28 cellular contexts compared by ENCODE assay signal in genomic region chr9:36825179-36825578, GRCh38.
"Had no signal": no experiment of that assay in that cellular context is flagged by ENCODE, and none has a peak within 500 bp of the region (broad histone marks: within the 10 kb centered on the region; RNA-seq: fewer than 3 reads in every experiment).

No MANE protein-coding gene starts in this region.

- H3K27me3 ChIP-seq: ovary, vagina had no signal

- DNase-seq: heart right ventricle; islet precursor cell; kidney glomerular epithelial cell; left colon; left lung; lower lobe of right lung; mammary epithelial cell; mesenchymal stem cell; naive B cell; natural killer cell; nephron progenitor cell; ovary; retina; right cardiac atrium; stimulated activated CD4-positive, alpha-beta T cell treated with anti-CD3 and anti-CD28 coated beads, Interleukin-1b, Interleukin-23, amount 100 ng/mL, for 48 hours; stimulated activated CD4-positive, alpha-beta T cell treated with anti-CD3 and anti-CD28 coated beads, Interleukin-2, amount 100 ng/mL, for 48 hours; stimulated activated CD4-positive, alpha-beta T cell treated with anti-CD3 and anti-CD28 coated beads, Interleukin-4, amount 100 ng/mL, for 4 hours; stimulated activated CD8-positive, alpha-beta memory T cell treated with anti-CD3 and anti-CD28 coated beads, Interleukin-4, amount 100 ng/mL, for 48 hours; stimulated activated naive CD4-positive, alpha-beta T cell treated with Interleukin-2 at 50 U/mL for 16 hours; stimulated activated naive CD8-positive, alpha-beta T cell treated with anti-CD3 and anti-CD28 coated beads, Interleukin-15, amount 100 ng/mL, for 72 hours; substantia nigra had no signal

- ATAC-seq: heart right ventricle; left colon; left lung; lower lobe of right lung; natural killer cell; right cardiac atrium; stimulated activated memory B cell treated with anti-CD40 and anti-IgM and Interleukin-4, amounts not matched to agents 10 μg/mL and 1 μg/mL and 100 μg/mL, for 72 hours; stimulated activated naive CD8-positive, alpha-beta T cell treated with anti-CD3 and anti-CD28 coated beads, Interleukin-15, amount 100 ng/mL, for 72 hours had no signal

- H3K9me3 ChIP-seq: heart right ventricle, left lung, lower lobe of right lung, ovary, prostate gland, tibial nerve, vagina had no signal

- H3K36me3 ChIP-seq: heart right ventricle, left lung, lower lobe of right lung, neural progenitor cell, ovary, prostate gland, tibial nerve, vagina had no signal

- H3K4me3 ChIP-seq: heart right ventricle, hepatocyte, left lung, lower lobe of right lung, neural progenitor cell, ovary, prostate gland, smooth muscle cell, tibial nerve, vagina had no signal

- H3K4me1 ChIP-seq: heart right ventricle, left lung, lower lobe of right lung, neural progenitor cell, prostate gland, tibial nerve, vagina had no signal

- H3K27ac ChIP-seq: heart right ventricle, hepatocyte, left lung, lower lobe of right lung, neural progenitor cell, ovary, prostate gland, tibial nerve, vagina had no signal
